In the genomic region with DNA sequence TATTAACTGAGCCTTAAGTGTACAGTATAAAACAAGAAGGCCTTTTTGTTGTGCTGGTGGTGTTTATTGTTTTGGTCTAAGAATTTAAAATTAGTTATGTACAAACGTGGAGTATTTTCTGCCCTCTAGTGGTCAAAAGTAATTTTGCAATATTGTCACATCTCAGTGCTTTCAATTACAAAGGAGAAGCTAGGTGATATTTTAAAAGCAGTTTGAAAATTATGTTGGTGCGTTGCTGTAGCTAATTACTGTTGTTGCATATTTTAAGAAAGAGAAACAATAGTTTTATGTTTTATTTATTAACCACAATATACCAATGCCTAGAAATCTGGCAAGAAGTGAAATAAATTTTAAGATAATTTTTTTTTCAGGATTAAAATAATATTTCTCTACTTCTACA, we compare ENCODE assay signal across 9 cellular contexts. TPM values are rescaled to one million over a fixed set of nuclear protein-coding genes. Genes with fewer than 3 reads are reported as not detected.
DNase-seq lines count a peak whose midpoint lies in the region; ATAC-seq and TF ChIP-seq lines count a peak whose summit lies in the region.
"Had no signal": no experiment of that assay in that cellular context is flagged by ENCODE, and none has a peak within 500 bp of the region (broad histone marks: within the 10 kb centered on the region; RNA-seq: fewer than 3 reads in every experiment).

No MANE protein-coding gene starts in this region.

- H3K36me3 Mint-ChIP-seq in H9 (ENCODE audit: insufficient read depth in 1 of 3, low read depth in 3 of 3) (no peaks in the 10 kb centered on the region), T-helper 17 cell (ENCODE audit: low read depth) (no peaks in the 10 kb centered on the region)

- no peak overlapping the region for H3K23ac ChIP-seq in H9 (ENCODE audit: insufficient read length, low read depth, low read length)

- H3K4me1 Mint-ChIP-seq in H9 = peaks cover 3 to 4% of the 10 kb centered on the region in 2 experiments; a peak in 3 of 4 replicates
- H3K4me1 Mint-ChIP-seq in T-helper 17 cell = no peaks in the 10 kb centered on the region

- H3K56ac ChIP-seq in H9 (ENCODE audit: insufficient read length, low read depth, low read length) = no peak overlapping the region

- no CpG with 5 or more reads among the region's 2 CpGs for WGBS in H9 (ENCODE audit: extremely low coverage, insufficient read length, low lambda C conversion rate)
- 3% methylated on average over 2 of the region's 2 CpGs for WGBS in mammary epithelial cell (ENCODE audit: low coverage, missing lambda C conversion rate)
- 5 to 7% methylated on average over 2 of the region's 2 CpGs for WGBS in lung, 2 donors

- H3K4me3 ChIP-seq in mammary epithelial cell (replicated peaks in 1 of 3; ENCODE audit: insufficient read depth in 1 of 3, low read depth in 2 of 3, low read length in 3 of 3) = no peak overlapping the region
- H3K4me3 ChIP-seq in lung = no peak overlapping the region

- intact Hi-C loops in mammary epithelial cell (cut with micrococcal nuclease) = loop anchor here (2.0 kb wide), 1 partner anchor 36 kb away; a partner anchor contains a TSS

- H2AFZ ChIP-seq in H9 (ENCODE audit: low read length) (no peak overlapping the region), mammary epithelial cell (ENCODE audit: low read depth, low read length) (no peak overlapping the region)

- no peak overlapping the region for H4K5ac ChIP-seq in H9 (ENCODE audit: insufficient read length, low read depth, low read length)

- no peak overlapping the region for H2BK120ac ChIP-seq in H9 (ENCODE audit: low read depth, low read length, poor library complexity, severe bottlenecking)

- TF ChIP-seq CTCF in C4-2B (conservative IDR thresholded peaks at IDR 0.05) = peak; percentile 92
- TF ChIP-seq CTCF in H9 (conservative IDR thresholded peaks at IDR 0.05) = peak; percentile 85
- peak; percentile 69 to 86 for TF ChIP-seq CTCF in mammary epithelial cell (conservative IDR thresholded peaks at IDR 0.05 in 1 of 2, IDR thresholded peaks at IDR 0.05 in 1 of 2; ENCODE audit: extremely low read depth in 1 of 2, insufficient read depth in 1 of 2, low read depth in 1 of 2, low read length in 2 of 2)
- peak; percentile 32 for TF ChIP-seq CTCF in lung (IDR thresholded peaks at IDR 0.05; ENCODE audit: control extremely low read depth, extremely low read depth)

- H2BK20ac ChIP-seq in H9 (ENCODE audit: low read depth, low read length, poor library complexity, severe bottlenecking) = no peak overlapping the region

- H3K9me3 Mint-ChIP-seq in H9 = peaks cover 2 to 4% of the 10 kb centered on the region in 2 experiments; a peak in 1 of 5 replicates

- no peak overlapping the region for H3K27ac Mint-ChIP-seq in H9
- no peak overlapping the region for H3K27ac Mint-ChIP-seq in T-helper 17 cell

- H3K23me2 ChIP-seq in H9 (ENCODE audit: insufficient read length, low read depth, low read length, poor library complexity, severe bottlenecking) = no peaks in the 10 kb centered on the region

- H3K14ac ChIP-seq in H9 (ENCODE audit: insufficient read depth, low read length) = no peak overlapping the region

- no peak overlapping the region for H3T11ph ChIP-seq in H9 (ENCODE audit: low read length)

- no peak overlapping the region for H3K27ac ChIP-seq in C4-2B
- H3K27ac ChIP-seq in H9 (ENCODE audit: insufficient read length, low read depth, low read length) = no peak overlapping the region
- no peak overlapping the region for H3K27ac ChIP-seq in mammary epithelial cell (ENCODE audit: insufficient read depth, low read depth, low read length)
- no peak overlapping the region for H3K27ac ChIP-seq in lung (ENCODE audit: low read depth in 1 of 2, low read length in 1 of 2)

- H2BK12ac ChIP-seq in H9 (ENCODE audit: insufficient read length, low read depth, low read length) = no peak overlapping the region

- no peak overlapping the region for H4K91ac ChIP-seq in H9 (ENCODE audit: insufficient read length, low read depth, low read length)

- no peaks in the 10 kb centered on the region for H3K79me2 ChIP-seq in H9 (ENCODE audit: insufficient read depth, low read length)
- H3K79me2 ChIP-seq in mammary epithelial cell (ENCODE audit: insufficient read depth, low read length) = no peaks in the 10 kb centered on the region

- H3K27me3 Mint-ChIP-seq in H9 (ENCODE audit: low read depth) (peaks cover 9% of the 10 kb centered on the region), T-helper 17 cell (peaks cover 36% of the 10 kb centered on the region)

- H2BK15ac ChIP-seq in H9 (ENCODE audit: low read depth, low read length) = no peak overlapping the region

- H4K8ac ChIP-seq in H9 (replicated peaks; ENCODE audit: insufficient read length, low read depth, low read length) = no peak overlapping the region

- H3K4me1 ChIP-seq in H9 (ENCODE audit: insufficient read depth, low read length) (no peaks in the 10 kb centered on the region), mammary epithelial cell (ENCODE audit: insufficient read depth, low read length) (no peaks in the 10 kb centered on the region), lung (ENCODE audit: control insufficient read depth in 2 of 2, insufficient read depth in 2 of 2, low read length in 2 of 2) (no peaks in the 10 kb centered on the region)

- no peaks in the 10 kb centered on the region for H4K20me1 ChIP-seq in H9 (ENCODE audit: control insufficient read depth, insufficient read depth, insufficient read length)
- no peaks in the 10 kb centered on the region for H4K20me1 ChIP-seq in mammary epithelial cell (ENCODE audit: insufficient read depth, low read length)

- H2AK5ac ChIP-seq in H9 (ENCODE audit: insufficient read length, low read length) = no peak overlapping the region

- DNase-seq in H9 = no peak
- DNase-seq in NCI-H446 (lab: John Stamatoyannopoulos, UW) = peak; percentile 39 to 79
- DNase-seq in mammary epithelial cell = peak; percentile 20
- DNase-seq in lung (ENCODE audit: low spot score) = no peak
- DNase-seq in T-helper 17 cell = no peak

- dilution Hi-C loops in mammary epithelial cell (cut with HindIII; ENCODE audit: low sequenced_read_pairs) = no loop called here

- no peak overlapping the region for H3K9ac ChIP-seq in H9 (ENCODE audit: extremely low read depth, insufficient read length, low read length)
- no peak overlapping the region for H3K9ac ChIP-seq in mammary epithelial cell (ENCODE audit: insufficient read depth, low read length)

- H3K4ac ChIP-seq in H9 (ENCODE audit: low read depth, low read length) = no peak overlapping the region

- in situ Hi-C loops in mammary epithelial cell (cut with MboI; ENCODE audit: low sequenced_read_pairs in 2 of 2) = no loop called here

- H3K4me3 Mint-ChIP-seq in H9 (no peak overlapping the region), T-helper 17 cell (no peak overlapping the region)

- CTCF ChIA-PET in mammary epithelial cell (lab: Charles Lee; ENCODE audit: low non-redundant PET) = interaction anchor here (0.6 to 0.7 kb wide), 3 partner anchors 12 to 168 kb away, joined by 6 read pairs; no protein-coding TSS in a partner anchor

- no peaks in the 10 kb centered on the region for H3K36me3 ChIP-seq in mammary epithelial cell (ENCODE audit: insufficient read depth, low read length)
- H3K36me3 ChIP-seq in lung (ENCODE audit: control insufficient read depth in 2 of 2, insufficient read depth in 2 of 2, low read length in 2 of 2) = no peaks in the 10 kb centered on the region

- no peaks in the 10 kb centered on the region for H3K79me1 ChIP-seq in H9 (ENCODE audit: insufficient read depth, low read depth, low read length, poor library complexity, severe bottlenecking)

- ATAC-seq in lung (ENCODE audit: insufficient read depth, low FRiP score) (no peak), T-helper 17 cell (no peak), HG03342 (IDR thresholded peaks at IDR 0.05; ENCODE audit: unreplicated experiment) (no peak), GM21717 (IDR thresholded peaks at IDR 0.05; ENCODE audit: unreplicated experiment) (no peak)

- no TSS peak for BruUV-seq in mammary epithelial cell (replicated peaks; lab: Mats Ljungman, UMichigan)

- H3K4me2 ChIP-seq in H9 (ENCODE audit: insufficient read depth, insufficient read length, low read length) (no peak overlapping the region), mammary epithelial cell (ENCODE audit: insufficient read depth, low read depth, low read length) (no peak overlapping the region)

- H3K27me3 ChIP-seq in H9 (ENCODE audit: insufficient read depth, low read length) = no peaks in the 10 kb centered on the region
- peaks cover 5% of the 10 kb centered on the region for H3K27me3 ChIP-seq in mammary epithelial cell (ENCODE audit: insufficient read depth, low read length)
- no peaks in the 10 kb centered on the region for H3K27me3 ChIP-seq in lung (ENCODE audit: control insufficient read depth, insufficient read depth)

- H3K9me3 ChIP-seq in H9 (ENCODE audit: control insufficient read depth, low read depth, low read length) (no peaks in the 10 kb centered on the region), mammary epithelial cell (replicated peaks; ENCODE audit: insufficient read depth, low read length) (no peaks in the 10 kb centered on the region), lung (ENCODE audit: control insufficient read depth in 2 of 2, insufficient read depth in 1 of 2, low read length in 1 of 2) (peaks cover 0 to 2% of the 10 kb centered on the region in 2 donors), T-helper 17 cell (ENCODE audit: control insufficient read depth, low read length, poor library complexity, severe bottlenecking) (no peaks in the 10 kb centered on the region)

- H2BK5ac ChIP-seq in H9 (ENCODE audit: insufficient read length, low read length) = no peak overlapping the region

- H3K18ac ChIP-seq in H9 (ENCODE audit: insufficient read length, low read depth, low read length) = no peak overlapping the region

RNA-seq across cellular contexts. Expression of a gene that starts 11.4 kb away (rescaled TPM):
- not detected in 2 replicates for total RNA-seq in H9 (2021)
- total RNA-seq in mammary epithelial cell = not detected
- polyA plus RNA-seq in mammary epithelial cell = not detected
- not detected for polyA minus RNA-seq in mammary epithelial cell
- total RNA-seq in lung = not detected
- not detected for polyA plus RNA-seq in lung
- not detected for total RNA-seq in T-helper 17 cell
- total RNA-seq: mononuclear cell had no signal

Comparison
In these comparisons a context has a peak if more than half of its experiments do, and no peak if none do; other contexts are left out.
1. CTCF ChIP-seq: peak in every context shown above with its lines; median percentile 92 in C4-2B; 85 in H9; 78 in mammary epithelial cell; 32 in lung.
2. DNase-seq: peak in NCI-H446 (2 of 2) and mammary epithelial cell (single experiment); none in H9 (single experiment), lung (single experiment) and T-helper 17 cell (0 of 3).